In the genomic region with DNA sequence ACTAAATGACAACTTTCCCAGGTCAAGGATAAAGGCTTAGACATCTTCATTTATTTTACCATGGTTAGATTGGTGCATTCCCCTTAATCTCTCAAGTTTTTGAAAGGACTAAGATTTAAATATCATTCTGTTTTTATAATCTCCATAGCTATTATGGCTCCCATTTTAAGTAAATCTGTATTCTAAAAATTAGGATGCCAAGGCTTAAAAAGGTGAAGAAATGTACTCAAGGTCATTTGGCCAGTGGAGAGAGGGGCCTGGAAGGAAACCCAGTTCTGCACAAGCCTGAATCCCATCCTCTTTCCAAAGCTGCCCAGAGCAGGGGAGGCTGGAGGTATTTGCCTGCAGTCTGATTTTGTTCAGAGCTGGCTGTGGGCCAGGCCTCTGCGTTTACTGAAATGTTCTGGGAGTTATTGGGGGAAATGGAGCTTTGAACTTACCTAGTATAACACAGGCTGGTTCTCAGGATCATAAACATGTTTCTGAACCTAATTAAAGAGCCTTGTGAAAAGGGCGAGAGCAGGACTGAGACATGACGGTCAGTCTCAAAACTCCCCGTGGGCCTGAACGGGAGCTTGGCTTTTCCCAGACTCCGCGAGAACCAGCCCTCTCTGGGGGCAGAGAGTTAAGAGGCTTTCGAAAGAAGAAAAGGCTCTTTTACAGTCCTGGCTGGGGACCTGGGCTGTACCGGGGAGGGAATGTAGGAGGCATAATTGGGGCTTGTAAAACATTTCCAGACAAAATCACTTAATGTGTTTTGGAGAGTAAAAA, we compare ENCODE assay signal across 3 cellular contexts.
TF ChIP-seq lines count a peak whose summit lies in the region.

No MANE protein-coding gene starts in this region.

TF ChIP-seq in SK-N-SH, 30 proteins besides CTCF, POLR2A, EP300 and RAD21:
- TF ChIP-seq, protein P1, sequence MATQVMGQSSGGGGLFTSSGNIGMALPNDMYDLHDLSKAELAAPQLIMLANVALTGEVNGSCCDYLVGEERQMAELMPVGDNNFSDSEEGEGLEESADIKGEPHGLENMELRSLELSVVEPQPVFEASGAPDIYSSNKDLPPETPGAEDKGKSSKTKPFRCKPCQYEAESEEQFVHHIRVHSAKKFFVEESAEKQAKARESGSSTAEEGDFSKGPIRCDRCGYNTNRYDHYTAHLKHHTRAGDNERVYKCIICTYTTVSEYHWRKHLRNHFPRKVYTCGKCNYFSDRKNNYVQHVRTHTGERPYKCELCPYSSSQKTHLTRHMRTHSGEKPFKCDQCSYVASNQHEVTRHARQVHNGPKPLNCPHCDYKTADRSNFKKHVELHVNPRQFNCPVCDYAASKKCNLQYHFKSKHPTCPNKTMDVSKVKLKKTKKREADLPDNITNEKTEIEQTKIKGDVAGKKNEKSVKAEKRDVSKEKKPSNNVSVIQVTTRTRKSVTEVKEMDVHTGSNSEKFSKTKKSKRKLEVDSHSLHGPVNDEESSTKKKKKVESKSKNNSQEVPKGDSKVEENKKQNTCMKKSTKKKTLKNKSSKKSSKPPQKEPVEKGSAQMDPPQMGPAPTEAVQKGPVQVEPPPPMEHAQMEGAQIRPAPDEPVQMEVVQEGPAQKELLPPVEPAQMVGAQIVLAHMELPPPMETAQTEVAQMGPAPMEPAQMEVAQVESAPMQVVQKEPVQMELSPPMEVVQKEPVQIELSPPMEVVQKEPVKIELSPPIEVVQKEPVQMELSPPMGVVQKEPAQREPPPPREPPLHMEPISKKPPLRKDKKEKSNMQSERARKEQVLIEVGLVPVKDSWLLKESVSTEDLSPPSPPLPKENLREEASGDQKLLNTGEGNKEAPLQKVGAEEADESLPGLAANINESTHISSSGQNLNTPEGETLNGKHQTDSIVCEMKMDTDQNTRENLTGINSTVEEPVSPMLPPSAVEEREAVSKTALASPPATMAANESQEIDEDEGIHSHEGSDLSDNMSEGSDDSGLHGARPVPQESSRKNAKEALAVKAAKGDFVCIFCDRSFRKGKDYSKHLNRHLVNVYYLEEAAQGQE (IDR thresholded peaks at IDR 0.05; ENCODE audit: low read depth, low read length): no peak
- TF ChIP-seq, protein P2, sequence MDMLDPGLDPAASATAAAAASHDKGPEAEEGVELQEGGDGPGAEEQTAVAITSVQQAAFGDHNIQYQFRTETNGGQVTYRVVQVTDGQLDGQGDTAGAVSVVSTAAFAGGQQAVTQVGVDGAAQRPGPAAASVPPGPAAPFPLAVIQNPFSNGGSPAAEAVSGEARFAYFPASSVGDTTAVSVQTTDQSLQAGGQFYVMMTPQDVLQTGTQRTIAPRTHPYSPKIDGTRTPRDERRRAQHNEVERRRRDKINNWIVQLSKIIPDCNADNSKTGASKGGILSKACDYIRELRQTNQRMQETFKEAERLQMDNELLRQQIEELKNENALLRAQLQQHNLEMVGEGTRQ (IDR thresholded peaks at IDR 0.05; ENCODE audit: borderline replicate concordance, low read depth, low read length): no peak
- TF ChIP-seq TAF1 (IDR thresholded peaks at IDR 0.05; ENCODE audit: borderline replicate concordance, low read depth, low read length): no peak
- no peak for TF ChIP-seq MEF2A (IDR thresholded peaks at IDR 0.05; ENCODE audit: borderline replicate concordance, low read depth)
- no peak for TF ChIP-seq SIN3A (IDR thresholded peaks at IDR 0.05; ENCODE audit: borderline replicate concordance, low read depth, low read length)

TF ChIP-seq in SK-N-SH treated with all-trans-retinoic acid at 6 μM for 48 hours, 23 proteins besides CTCF, POLR2A, EP300 and RAD21 (continued from another document):
- TF ChIP-seq, protein P3, sequence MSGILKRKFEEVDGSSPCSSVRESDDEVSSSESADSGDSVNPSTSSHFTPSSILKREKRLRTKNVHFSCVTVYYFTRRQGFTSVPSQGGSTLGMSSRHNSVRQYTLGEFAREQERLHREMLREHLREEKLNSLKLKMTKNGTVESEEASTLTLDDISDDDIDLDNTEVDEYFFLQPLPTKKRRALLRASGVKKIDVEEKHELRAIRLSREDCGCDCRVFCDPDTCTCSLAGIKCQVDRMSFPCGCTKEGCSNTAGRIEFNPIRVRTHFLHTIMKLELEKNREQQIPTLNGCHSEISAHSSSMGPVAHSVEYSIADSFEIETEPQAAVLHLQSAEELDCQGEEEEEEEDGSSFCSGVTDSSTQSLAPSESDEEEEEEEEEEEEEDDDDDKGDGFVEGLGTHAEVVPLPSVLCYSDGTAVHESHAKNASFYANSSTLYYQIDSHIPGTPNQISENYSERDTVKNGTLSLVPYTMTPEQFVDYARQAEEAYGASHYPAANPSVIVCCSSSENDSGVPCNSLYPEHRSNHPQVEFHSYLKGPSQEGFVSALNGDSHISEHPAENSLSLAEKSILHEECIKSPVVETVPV (CRISPR knock-in tag; IDR thresholded peaks at IDR 0.05): no peak
- TF ChIP-seq TOX (CRISPR knock-in tag; IDR thresholded peaks at IDR 0.05; ENCODE audit: borderline replicate concordance): no peak
- no peak for TF ChIP-seq ZC3H10 (CRISPR knock-in tag; IDR thresholded peaks at IDR 0.05)
- no peak for TF ChIP-seq ZFP3 (CRISPR knock-in tag; IDR thresholded peaks at IDR 0.05)
- TF ChIP-seq, protein P4, sequence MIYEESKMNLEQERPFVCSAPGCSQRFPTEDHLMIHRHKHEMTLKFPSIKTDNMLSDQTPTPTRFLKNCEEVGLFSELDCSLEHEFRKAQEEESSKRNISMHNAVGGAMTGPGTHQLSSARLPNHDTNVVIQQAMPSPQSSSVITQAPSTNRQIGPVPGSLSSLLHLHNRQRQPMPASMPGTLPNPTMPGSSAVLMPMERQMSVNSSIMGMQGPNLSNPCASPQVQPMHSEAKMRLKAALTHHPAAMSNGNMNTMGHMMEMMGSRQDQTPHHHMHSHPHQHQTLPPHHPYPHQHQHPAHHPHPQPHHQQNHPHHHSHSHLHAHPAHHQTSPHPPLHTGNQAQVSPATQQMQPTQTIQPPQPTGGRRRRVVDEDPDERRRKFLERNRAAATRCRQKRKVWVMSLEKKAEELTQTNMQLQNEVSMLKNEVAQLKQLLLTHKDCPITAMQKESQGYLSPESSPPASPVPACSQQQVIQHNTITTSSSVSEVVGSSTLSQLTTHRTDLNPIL (CRISPR knock-in tag; IDR thresholded peaks at IDR 0.05; ENCODE audit: low read depth): no peak
- no peak for TF ChIP-seq TCF4 (CRISPR knock-in tag; IDR thresholded peaks at IDR 0.05; ENCODE audit: borderline replicate concordance)

TF ChIP-seq in WTC11, 78 proteins besides CTCF, POLR2A, EP300 and RAD21 (continued from another document):
- TF ChIP-seq, protein P5, sequence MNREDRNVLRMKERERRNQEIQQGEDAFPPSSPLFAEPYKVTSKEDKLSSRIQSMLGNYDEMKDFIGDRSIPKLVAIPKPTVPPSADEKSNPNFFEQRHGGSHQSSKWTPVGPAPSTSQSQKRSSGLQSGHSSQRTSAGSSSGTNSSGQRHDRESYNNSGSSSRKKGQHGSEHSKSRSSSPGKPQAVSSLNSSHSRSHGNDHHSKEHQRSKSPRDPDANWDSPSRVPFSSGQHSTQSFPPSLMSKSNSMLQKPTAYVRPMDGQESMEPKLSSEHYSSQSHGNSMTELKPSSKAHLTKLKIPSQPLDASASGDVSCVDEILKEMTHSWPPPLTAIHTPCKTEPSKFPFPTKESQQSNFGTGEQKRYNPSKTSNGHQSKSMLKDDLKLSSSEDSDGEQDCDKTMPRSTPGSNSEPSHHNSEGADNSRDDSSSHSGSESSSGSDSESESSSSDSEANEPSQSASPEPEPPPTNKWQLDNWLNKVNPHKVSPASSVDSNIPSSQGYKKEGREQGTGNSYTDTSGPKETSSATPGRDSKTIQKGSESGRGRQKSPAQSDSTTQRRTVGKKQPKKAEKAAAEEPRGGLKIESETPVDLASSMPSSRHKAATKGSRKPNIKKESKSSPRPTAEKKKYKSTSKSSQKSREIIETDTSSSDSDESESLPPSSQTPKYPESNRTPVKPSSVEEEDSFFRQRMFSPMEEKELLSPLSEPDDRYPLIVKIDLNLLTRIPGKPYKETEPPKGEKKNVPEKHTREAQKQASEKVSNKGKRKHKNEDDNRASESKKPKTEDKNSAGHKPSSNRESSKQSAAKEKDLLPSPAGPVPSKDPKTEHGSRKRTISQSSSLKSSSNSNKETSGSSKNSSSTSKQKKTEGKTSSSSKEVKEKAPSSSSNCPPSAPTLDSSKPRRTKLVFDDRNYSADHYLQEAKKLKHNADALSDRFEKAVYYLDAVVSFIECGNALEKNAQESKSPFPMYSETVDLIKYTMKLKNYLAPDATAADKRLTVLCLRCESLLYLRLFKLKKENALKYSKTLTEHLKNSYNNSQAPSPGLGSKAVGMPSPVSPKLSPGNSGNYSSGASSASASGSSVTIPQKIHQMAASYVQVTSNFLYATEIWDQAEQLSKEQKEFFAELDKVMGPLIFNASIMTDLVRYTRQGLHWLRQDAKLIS (CRISPR knock-in tag; IDR thresholded peaks at IDR 0.05; ENCODE audit: borderline replicate concordance): no peak
- no peak for TF ChIP-seq SP1 (CRISPR knock-in tag; conservative IDR thresholded peaks at IDR 0.05)
- TF ChIP-seq ZNF416 (CRISPR knock-in tag; IDR thresholded peaks at IDR 0.05): no peak
- TF ChIP-seq, protein P6, sequence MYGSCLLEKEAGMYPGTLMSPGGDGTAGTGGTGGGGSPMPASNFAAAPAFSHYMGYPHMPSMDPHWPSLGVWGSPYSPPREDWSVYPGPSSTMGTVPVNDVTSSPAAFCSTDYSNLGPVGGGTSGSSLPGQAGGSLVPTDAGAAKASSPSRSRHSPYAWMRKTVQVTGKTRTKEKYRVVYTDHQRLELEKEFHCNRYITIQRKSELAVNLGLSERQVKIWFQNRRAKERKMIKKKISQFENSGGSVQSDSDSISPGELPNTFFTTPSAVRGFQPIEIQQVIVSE (CRISPR knock-in tag; IDR thresholded peaks at IDR 0.05; ENCODE audit: borderline replicate concordance): no peak
- TF ChIP-seq, protein P7, sequence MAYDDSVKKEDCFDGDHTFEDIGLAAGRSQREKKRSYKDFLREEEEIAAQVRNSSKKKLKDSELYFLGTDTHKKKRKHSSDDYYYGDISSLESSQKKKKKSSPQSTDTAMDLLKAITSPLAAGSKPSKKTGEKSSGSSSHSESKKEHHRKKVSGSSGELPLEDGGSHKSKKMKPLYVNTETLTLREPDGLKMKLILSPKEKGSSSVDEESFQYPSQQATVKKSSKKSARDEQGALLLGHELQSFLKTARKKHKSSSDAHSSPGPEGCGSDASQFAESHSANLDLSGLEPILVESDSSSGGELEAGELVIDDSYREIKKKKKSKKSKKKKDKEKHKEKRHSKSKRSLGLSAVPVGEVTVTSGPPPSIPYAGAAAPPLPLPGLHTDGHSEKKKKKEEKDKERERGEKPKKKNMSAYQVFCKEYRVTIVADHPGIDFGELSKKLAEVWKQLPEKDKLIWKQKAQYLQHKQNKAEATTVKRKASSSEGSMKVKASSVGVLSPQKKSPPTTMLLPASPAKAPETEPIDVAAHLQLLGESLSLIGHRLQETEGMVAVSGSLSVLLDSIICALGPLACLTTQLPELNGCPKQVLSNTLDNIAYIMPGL (CRISPR knock-in tag; IDR thresholded peaks at IDR 0.05): no peak
- TF ChIP-seq, protein P8, sequence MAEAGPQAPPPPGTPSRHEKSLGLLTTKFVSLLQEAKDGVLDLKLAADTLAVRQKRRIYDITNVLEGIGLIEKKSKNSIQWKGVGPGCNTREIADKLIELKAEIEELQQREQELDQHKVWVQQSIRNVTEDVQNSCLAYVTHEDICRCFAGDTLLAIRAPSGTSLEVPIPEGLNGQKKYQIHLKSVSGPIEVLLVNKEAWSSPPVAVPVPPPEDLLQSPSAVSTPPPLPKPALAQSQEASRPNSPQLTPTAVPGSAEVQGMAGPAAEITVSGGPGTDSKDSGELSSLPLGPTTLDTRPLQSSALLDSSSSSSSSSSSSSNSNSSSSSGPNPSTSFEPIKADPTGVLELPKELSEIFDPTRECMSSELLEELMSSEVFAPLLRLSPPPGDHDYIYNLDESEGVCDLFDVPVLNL (CRISPR knock-in tag; IDR thresholded peaks at IDR 0.05; ENCODE audit: borderline replicate concordance, low read depth): no peak
- no peak for TF ChIP-seq NR3C1 (CRISPR knock-in tag; conservative IDR thresholded peaks at IDR 0.05; ENCODE audit: low read depth)
- TF ChIP-seq, protein P9, sequence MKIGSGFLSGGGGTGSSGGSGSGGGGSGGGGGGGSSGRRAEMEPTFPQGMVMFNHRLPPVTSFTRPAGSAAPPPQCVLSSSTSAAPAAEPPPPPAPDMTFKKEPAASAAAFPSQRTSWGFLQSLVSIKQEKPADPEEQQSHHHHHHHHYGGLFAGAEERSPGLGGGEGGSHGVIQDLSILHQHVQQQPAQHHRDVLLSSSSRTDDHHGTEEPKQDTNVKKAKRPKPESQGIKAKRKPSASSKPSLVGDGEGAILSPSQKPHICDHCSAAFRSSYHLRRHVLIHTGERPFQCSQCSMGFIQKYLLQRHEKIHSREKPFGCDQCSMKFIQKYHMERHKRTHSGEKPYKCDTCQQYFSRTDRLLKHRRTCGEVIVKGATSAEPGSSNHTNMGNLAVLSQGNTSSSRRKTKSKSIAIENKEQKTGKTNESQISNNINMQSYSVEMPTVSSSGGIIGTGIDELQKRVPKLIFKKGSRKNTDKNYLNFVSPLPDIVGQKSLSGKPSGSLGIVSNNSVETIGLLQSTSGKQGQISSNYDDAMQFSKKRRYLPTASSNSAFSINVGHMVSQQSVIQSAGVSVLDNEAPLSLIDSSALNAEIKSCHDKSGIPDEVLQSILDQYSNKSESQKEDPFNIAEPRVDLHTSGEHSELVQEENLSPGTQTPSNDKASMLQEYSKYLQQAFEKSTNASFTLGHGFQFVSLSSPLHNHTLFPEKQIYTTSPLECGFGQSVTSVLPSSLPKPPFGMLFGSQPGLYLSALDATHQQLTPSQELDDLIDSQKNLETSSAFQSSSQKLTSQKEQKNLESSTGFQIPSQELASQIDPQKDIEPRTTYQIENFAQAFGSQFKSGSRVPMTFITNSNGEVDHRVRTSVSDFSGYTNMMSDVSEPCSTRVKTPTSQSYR (CRISPR knock-in tag; IDR thresholded peaks at IDR 0.05): no peak
- TF ChIP-seq, protein P10, sequence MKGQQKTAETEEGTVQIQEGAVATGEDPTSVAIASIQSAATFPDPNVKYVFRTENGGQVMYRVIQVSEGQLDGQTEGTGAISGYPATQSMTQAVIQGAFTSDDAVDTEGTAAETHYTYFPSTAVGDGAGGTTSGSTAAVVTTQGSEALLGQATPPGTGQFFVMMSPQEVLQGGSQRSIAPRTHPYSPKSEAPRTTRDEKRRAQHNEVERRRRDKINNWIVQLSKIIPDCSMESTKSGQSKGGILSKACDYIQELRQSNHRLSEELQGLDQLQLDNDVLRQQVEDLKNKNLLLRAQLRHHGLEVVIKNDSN (CRISPR knock-in tag; IDR thresholded peaks at IDR 0.05): no peak
- TF ChIP-seq ELF4 (CRISPR knock-in tag; IDR thresholded peaks at IDR 0.05; ENCODE audit: low read depth): no peak
- no peak for TF ChIP-seq ZNF423 (CRISPR knock-in tag; IDR thresholded peaks at IDR 0.05)
- no peak for TF ChIP-seq ZNF317 (CRISPR knock-in tag; IDR thresholded peaks at IDR 0.05; ENCODE audit: borderline replicate concordance, low read depth)
- TF ChIP-seq, protein P11, sequence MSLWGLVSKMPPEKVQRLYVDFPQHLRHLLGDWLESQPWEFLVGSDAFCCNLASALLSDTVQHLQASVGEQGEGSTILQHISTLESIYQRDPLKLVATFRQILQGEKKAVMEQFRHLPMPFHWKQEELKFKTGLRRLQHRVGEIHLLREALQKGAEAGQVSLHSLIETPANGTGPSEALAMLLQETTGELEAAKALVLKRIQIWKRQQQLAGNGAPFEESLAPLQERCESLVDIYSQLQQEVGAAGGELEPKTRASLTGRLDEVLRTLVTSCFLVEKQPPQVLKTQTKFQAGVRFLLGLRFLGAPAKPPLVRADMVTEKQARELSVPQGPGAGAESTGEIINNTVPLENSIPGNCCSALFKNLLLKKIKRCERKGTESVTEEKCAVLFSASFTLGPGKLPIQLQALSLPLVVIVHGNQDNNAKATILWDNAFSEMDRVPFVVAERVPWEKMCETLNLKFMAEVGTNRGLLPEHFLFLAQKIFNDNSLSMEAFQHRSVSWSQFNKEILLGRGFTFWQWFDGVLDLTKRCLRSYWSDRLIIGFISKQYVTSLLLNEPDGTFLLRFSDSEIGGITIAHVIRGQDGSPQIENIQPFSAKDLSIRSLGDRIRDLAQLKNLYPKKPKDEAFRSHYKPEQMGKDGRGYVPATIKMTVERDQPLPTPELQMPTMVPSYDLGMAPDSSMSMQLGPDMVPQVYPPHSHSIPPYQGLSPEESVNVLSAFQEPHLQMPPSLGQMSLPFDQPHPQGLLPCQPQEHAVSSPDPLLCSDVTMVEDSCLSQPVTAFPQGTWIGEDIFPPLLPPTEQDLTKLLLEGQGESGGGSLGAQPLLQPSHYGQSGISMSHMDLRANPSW (CRISPR knock-in tag; conservative IDR thresholded peaks at IDR 0.05; ENCODE audit: low read depth): no peak
